14 cellular contexts compared by ENCODE assay signal in genomic region chr12:122385171-122386041, GRCh38.
"Had no signal": no experiment of that assay in that cellular context is flagged by ENCODE, and none has a peak within 500 bp of the region (broad histone marks: within the 10 kb centered on the region; RNA-seq: fewer than 3 reads in every experiment).

No MANE protein-coding gene starts in this region.

- ATAC-seq: activated naive CD8-positive, alpha-beta T cell treated with anti-CD3 and anti-CD28 coated beads, Interleukin-2, amount 50 U/mL, for 24 hours had no signal

- H3K9me3 ChIP-seq: ovary had no signal

- H3K27ac ChIP-seq: ovary, skin epidermis had no signal

- H3K4me3 Mint-ChIP-seq: activated CD4-positive, alpha-beta T cell treated with anti-CD3 and anti-CD28 coated beads, Interleukin-2, amount 10 ng/mL, durations not matched to agents 24 days and 14 days; activated naive CD8-positive, alpha-beta T cell treated with anti-CD3 and anti-CD28 coated beads, Interleukin-2, amount 50 U/mL, for 24 hours; dendritic cell treated with granulocyte-macrophage colony-stimulating factor and Interleukin-4, amounts not matched to agents 40 ng/mL and 50 ng/mL, for 4 days had no signal

- H3K27me3 ChIP-seq: ovary had no signal

- H3K9me3 Mint-ChIP-seq: activated CD4-positive, alpha-beta T cell treated with anti-CD3 and anti-CD28 coated beads, Interleukin-2, amount 10 ng/mL, durations not matched to agents 24 days and 14 days; activated naive CD8-positive, alpha-beta T cell treated with anti-CD3 and anti-CD28 coated beads, Interleukin-2, amount 50 U/mL, for 24 hours; dendritic cell treated with granulocyte-macrophage colony-stimulating factor and Interleukin-4, amounts not matched to agents 40 ng/mL and 50 ng/mL, for 4 days had no signal

- DNase-seq: activated CD4-positive, alpha-beta T cell treated with anti-CD3 and anti-CD28 coated beads, Interleukin-2, amount 10 ng/mL, durations not matched to agents 24 days and 14 days; activated CD8-positive, alpha-beta memory T cell treated with anti-CD3 and anti-CD28 coated beads for 24 hours; activated naive CD4-positive, alpha-beta T cell treated with Interleukin-2 at 50 U/mL for 16 hours; activated naive CD8-positive, alpha-beta T cell treated with anti-CD3 and anti-CD28 coated beads, Interleukin-2, amount 50 U/mL, for 24 hours; midbrain; ovary; stimulated activated CD4-positive, alpha-beta T cell treated with anti-CD3 and anti-CD28 coated beads, Interleukin-15, amount 100 ng/mL, for 24 hours; stimulated activated CD4-positive, alpha-beta T cell treated with anti-CD3 and anti-CD28 coated beads, Interleukin-4, amount 100 ng/mL, for 1 hour; stimulated activated naive CD4-positive, alpha-beta T cell; substantia nigra; T-helper 2 cell; trophoblast cell had no signal

- H3K27me3 Mint-ChIP-seq: activated CD4-positive, alpha-beta T cell treated with anti-CD3 and anti-CD28 coated beads, Interleukin-2, amount 10 ng/mL, durations not matched to agents 24 days and 14 days; activated naive CD8-positive, alpha-beta T cell treated with anti-CD3 and anti-CD28 coated beads, Interleukin-2, amount 50 U/mL, for 24 hours; dendritic cell treated with granulocyte-macrophage colony-stimulating factor and Interleukin-4, amounts not matched to agents 40 ng/mL and 50 ng/mL, for 4 days had no signal

- H3K4me1 Mint-ChIP-seq: activated naive CD8-positive, alpha-beta T cell treated with anti-CD3 and anti-CD28 coated beads, Interleukin-2, amount 50 U/mL, for 24 hours had no signal

- H3K36me3 ChIP-seq: ovary had no signal

- H3K4me3 ChIP-seq: ovary, skin epidermis had no signal

- H3K27ac Mint-ChIP-seq: activated CD4-positive, alpha-beta T cell treated with anti-CD3 and anti-CD28 coated beads, Interleukin-2, amount 10 ng/mL, durations not matched to agents 24 days and 14 days; activated naive CD8-positive, alpha-beta T cell treated with anti-CD3 and anti-CD28 coated beads, Interleukin-2, amount 50 U/mL, for 24 hours; dendritic cell treated with granulocyte-macrophage colony-stimulating factor and Interleukin-4, amounts not matched to agents 40 ng/mL and 50 ng/mL, for 4 days had no signal
